Comparison of ENCODE assay signal across 13 cellular contexts in genomic region chr14:22547309-22547947, GRCh38. TPM values are rescaled to one million over a fixed set of nuclear protein-coding genes. Genes with fewer than 3 reads are reported as not detected.
A peak's percentile ranks its signal among the peaks of the same experiment; 100 is the strongest.
DNase-seq lines count a peak whose midpoint lies in the region; ATAC-seq and TF ChIP-seq lines count a peak whose summit lies in the region.
"Had no signal": no experiment of that assay in that cellular context is flagged by ENCODE, and none has a peak within 500 bp of the region (broad histone marks: within the 10 kb centered on the region; RNA-seq: fewer than 3 reads in every experiment).

No MANE protein-coding gene starts in this region.

- H3K27me3 ChIP-seq in lower lobe of right lung (ENCODE audit: low read depth) = no peaks in the 10 kb centered on the region
- H3K27me3 ChIP-seq in thymus (ENCODE audit: control insufficient read depth, insufficient read depth) = no peaks in the 10 kb centered on the region
- H3K27me3 ChIP-seq: gastroesophageal sphincter had no signal

- no peaks in the 10 kb centered on the region for H3K27me3 Mint-ChIP-seq in activated naive CD4-positive, alpha-beta T cell treated with anti-CD3 and anti-CD28 coated beads for 36 hours (ENCODE audit: low read depth)
- H3K27me3 Mint-ChIP-seq in activated naive CD8-positive, alpha-beta T cell treated with anti-CD3 and anti-CD28 coated beads for 36 hours = no peaks in the 10 kb centered on the region

- ATAC-seq in lower lobe of right lung (no peak), GM18502 (IDR thresholded peaks at IDR 0.05; ENCODE audit: poor library complexity, unreplicated experiment) (no peak)
- ATAC-seq: gastroesophageal sphincter had no signal

- H3K4me1 Mint-ChIP-seq in activated naive CD4-positive, alpha-beta T cell treated with anti-CD3 and anti-CD28 coated beads for 36 hours (ENCODE audit: low read depth) = peaks cover 91% of the 10 kb centered on the region
- H3K4me1 Mint-ChIP-seq in activated naive CD8-positive, alpha-beta T cell treated with anti-CD3 and anti-CD28 coated beads for 36 hours = peaks cover 90% of the 10 kb centered on the region

- H3K9me3 Mint-ChIP-seq in activated naive CD4-positive, alpha-beta T cell treated with anti-CD3 and anti-CD28 coated beads for 36 hours = no peaks in the 10 kb centered on the region
- no peaks in the 10 kb centered on the region for H3K9me3 Mint-ChIP-seq in activated naive CD8-positive, alpha-beta T cell treated with anti-CD3 and anti-CD28 coated beads for 36 hours

- no peak overlapping the region for H3K4me3 ChIP-seq in lower lobe of right lung
- H3K4me3 ChIP-seq in thymus (ENCODE audit: low read length) = peak overlapping the region; percentile 22
- H3K4me3 ChIP-seq: gastroesophageal sphincter had no signal

- 93% methylated on average over 9 of the region's 9 CpGs for WGBS in thymus

- H3K36me3 ChIP-seq in lower lobe of right lung (no peaks in the 10 kb centered on the region), thymus (ENCODE audit: control insufficient read depth, insufficient read depth) (peaks cover 85% of the 10 kb centered on the region)
- H3K36me3 ChIP-seq: gastroesophageal sphincter had no signal

- intact Hi-C loops in activated naive CD4-positive, alpha-beta T cell treated with anti-CD3 and anti-CD28 coated beads for 36 hours (cut with micrococcal nuclease) = no loop called here
- intact Hi-C loops in lower lobe of right lung (cut with DNase I) = no loop called here

- H3K36me3 Mint-ChIP-seq in activated naive CD4-positive, alpha-beta T cell treated with anti-CD3 and anti-CD28 coated beads for 36 hours (ENCODE audit: low read depth) = peaks cover 96% of the 10 kb centered on the region
- H3K36me3 Mint-ChIP-seq in activated naive CD8-positive, alpha-beta T cell treated with anti-CD3 and anti-CD28 coated beads for 36 hours = peaks cover 95% of the 10 kb centered on the region

- DNase-seq in activated naive CD4-positive, alpha-beta T cell treated with anti-CD3 and anti-CD28 coated beads for 36 hours = peak; percentile 12
- no peak for DNase-seq in activated naive CD4-positive, alpha-beta T cell (lab: John Stamatoyannopoulos, UW)
- no peak for DNase-seq in activated naive CD8-positive, alpha-beta T cell treated with anti-CD3 and anti-CD28 coated beads for 36 hours
- DNase-seq in lower lobe of right lung (no peak), NCI-H2029 treated with DMSO at 0.1 percent for 48 hours (lab: John Stamatoyannopoulos, UW) (no peak), hepatic stellate cell (ENCODE audit: low spot score) (no peak)
- DNase-seq: C1 segment of cervical spinal cord, H7, NCI-H345, T1000 had no signal

- H3K27ac ChIP-seq in lower lobe of right lung (peak overlapping the region; percentile 20), thymus (ENCODE audit: low read depth) (peak overlapping the region; percentile 91)

- peak overlapping the region; percentile 98 for H3K27ac Mint-ChIP-seq in activated naive CD4-positive, alpha-beta T cell treated with anti-CD3 and anti-CD28 coated beads for 36 hours
- peak overlapping the region; percentile 93 for H3K27ac Mint-ChIP-seq in activated naive CD8-positive, alpha-beta T cell treated with anti-CD3 and anti-CD28 coated beads for 36 hours

- H3K4me1 ChIP-seq in lower lobe of right lung = peaks cover 39% of the 10 kb centered on the region
- H3K4me1 ChIP-seq in thymus (ENCODE audit: control insufficient read depth, insufficient read depth, low read length) = peaks cover 80% of the 10 kb centered on the region

- CTCF ChIA-PET in activated naive CD4-positive, alpha-beta T cell treated with anti-CD3 and anti-CD28 coated beads for 36 hours (lab: Charles Lee) = interaction anchor here (0.7 to 8.0 kb wide), 6 partner anchors 8 to 824 kb away, joined by 3 to 67 read pairs (median 8); no protein-coding TSS in a partner anchor

- H3K4me3 Mint-ChIP-seq in activated naive CD4-positive, alpha-beta T cell treated with anti-CD3 and anti-CD28 coated beads for 36 hours = peak overlapping the region; percentile 67
- peak overlapping the region; percentile 82 for H3K4me3 Mint-ChIP-seq in activated naive CD8-positive, alpha-beta T cell treated with anti-CD3 and anti-CD28 coated beads for 36 hours

- H3K9me3 ChIP-seq in lower lobe of right lung (no peaks in the 10 kb centered on the region), thymus (ENCODE audit: control insufficient read depth) (no peaks in the 10 kb centered on the region)
- H3K9me3 ChIP-seq: gastroesophageal sphincter had no signal

- TF ChIP-seq CTCF in lower lobe of right lung (IDR thresholded peaks at IDR 0.05) = no peak

RNA-seq across cellular contexts. Expression of gene DAD1, which starts 41.6 kb away (rescaled TPM):
- total RNA-seq in activated naive CD4-positive, alpha-beta T cell treated with anti-CD3 and anti-CD28 coated beads for 36 hours = 100 to 1,000 TPM; 219 to 226 TPM
- total RNA-seq in activated naive CD8-positive, alpha-beta T cell treated with anti-CD3 and anti-CD28 coated beads for 36 hours = 100 to 1,000 TPM; 197 to 208 TPM
- total RNA-seq in lower lobe of right lung = 162 TPM
- 237 TPM for polyA plus RNA-seq in thymus

RNA-seq across cellular contexts. Expression of gene ABHD4, which starts 50.7 kb away (rescaled TPM):
- total RNA-seq in activated naive CD4-positive, alpha-beta T cell treated with anti-CD3 and anti-CD28 coated beads for 36 hours = 10 to 100 TPM; 11.1 to 11.9 TPM
- 1 to 10 TPM; 8.2 to 8.7 TPM for total RNA-seq in activated naive CD8-positive, alpha-beta T cell treated with anti-CD3 and anti-CD28 coated beads for 36 hours
- 28.5 TPM for total RNA-seq in lower lobe of right lung
- 9.3 TPM for polyA plus RNA-seq in thymus
